ENCODE assay signal across 21 cellular contexts in the genomic region with DNA sequence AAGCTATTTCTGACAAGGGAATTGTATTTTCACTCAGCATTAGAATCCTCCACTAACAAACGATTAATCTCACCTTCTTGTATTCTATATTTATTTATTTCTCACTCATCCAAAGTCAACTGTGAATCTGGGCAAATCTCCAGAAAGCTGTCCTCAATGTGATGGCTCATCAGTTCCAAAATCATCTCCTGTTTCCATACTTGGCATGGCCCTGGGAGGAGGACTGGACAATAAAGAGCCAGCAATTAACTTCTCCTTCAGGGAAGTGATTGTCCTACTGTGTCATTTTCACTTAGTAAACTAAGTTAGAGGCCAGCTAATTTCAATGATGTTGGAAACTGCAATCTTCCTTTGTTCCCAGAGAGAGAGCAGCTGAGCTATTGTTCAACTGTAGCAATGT. TPM values are rescaled to one million over a fixed set of nuclear protein-coding genes. Genes with fewer than 3 reads are reported as not detected.
A peak's percentile ranks its signal among the peaks of the same experiment; 100 is the strongest.
DNase-seq lines count a peak whose midpoint lies in the region; ATAC-seq and TF ChIP-seq lines count a peak whose summit lies in the region.
"Had no signal": no experiment of that assay in that cellular context is flagged by ENCODE, and none has a peak within 500 bp of the region (broad histone marks: within the 10 kb centered on the region; RNA-seq: fewer than 3 reads in every experiment).

No MANE protein-coding gene starts in this region.

- TF ChIP-seq CTCF in glutamatergic neuron (IDR thresholded peaks at IDR 0.05; ENCODE audit: partially characterized antibody, unreplicated experiment): no peak

- peak; percentile 97 for DNase-seq in COR-L47 (lab: John Stamatoyannopoulos, UW)
- DNase-seq in NCI-H1092 treated with DMSO at 0.1 percent for 48 hours (lab: John Stamatoyannopoulos, UW): peak; percentile 91
- DNase-seq in NCI-H226: peak; percentile 25
- DNase-seq in astrocyte of the hippocampus (ENCODE audit: low read depth, low spot score): peak; percentile 0
- DNase-seq in glutamatergic neuron: no peak
- DNase-seq in anterior cingulate cortex (lab: John Stamatoyannopoulos, UW): no peak
- DNase-seq: activated CD4-positive, CD25-positive, alpha-beta regulatory T cell; caudate nucleus; effector CD8-positive, alpha-beta T cell; GM23248; heart right ventricle; Karpas-422; natural killer cell; SIG-M5 had no signal

- H3K4me3 Mint-ChIP-seq in glutamatergic neuron (ENCODE audit: unreplicated experiment): no peak overlapping the region
- H3K4me3 Mint-ChIP-seq: memory B cell; natural killer cell; T-helper 1 cell treated with Interleukin-12 subunit alpha and Interleukin-12 subunit beta and Interleukin-4 antibody, amounts not matched to agents 30 μg/mL and 1 μg/mL, for 36 hours had no signal

- ATAC-seq in HG03175 (IDR thresholded peaks at IDR 0.05; ENCODE audit: unreplicated experiment): no peak
- ATAC-seq in HG03521 (IDR thresholded peaks at IDR 0.05; ENCODE audit: unreplicated experiment): no peak
- ATAC-seq: natural killer cell had no signal

- H3K4me1 Mint-ChIP-seq in glutamatergic neuron (ENCODE audit: low read depth, unreplicated experiment): no peaks in the 10 kb centered on the region
- H3K4me1 Mint-ChIP-seq: memory B cell, natural killer cell had no signal

- H3K27ac Mint-ChIP-seq in glutamatergic neuron (ENCODE audit: unreplicated experiment): no peak overlapping the region
- H3K27ac Mint-ChIP-seq: activated T-helper 2 cell treated with anti-CD3 and anti-CD28 coated beads, Interferon-gamma antibody, Interleukin-2, Interleukin-4, amounts not matched to agents 10 μg/mL and 5 μg/mL and 100 μg/mL, durations not matched to agents 14 hours and 24 hours and 36 hours; memory B cell; natural killer cell; T-helper 1 cell treated with Interleukin-12 subunit alpha and Interleukin-12 subunit beta and Interleukin-4 antibody, amounts not matched to agents 30 μg/mL and 1 μg/mL, for 36 hours had no signal

- H3K27me3 Mint-ChIP-seq in glutamatergic neuron (ENCODE audit: unreplicated experiment): no peaks in the 10 kb centered on the region
- H3K27me3 Mint-ChIP-seq: memory B cell had no signal

- peaks cover 2% of the 10 kb centered on the region for H3K9me3 Mint-ChIP-seq in glutamatergic neuron (ENCODE audit: unreplicated experiment)

- H3K36me3 Mint-ChIP-seq in glutamatergic neuron (ENCODE audit: unreplicated experiment): no peaks in the 10 kb centered on the region
- H3K36me3 Mint-ChIP-seq: memory B cell had no signal

RNA-seq across cellular contexts. Expression of a gene that starts 17.5 kb away (rescaled TPM):
- 23.5 TPM for total RNA-seq in glutamatergic neuron (ENCODE audit: unreplicated experiment)
- total RNA-seq: activated CD8-positive, alpha-beta memory T cell treated with anti-CD3 and anti-CD28 coated beads for 36 hours; activated T-helper 2 cell treated with anti-CD3 and anti-CD28 coated beads, Interferon-gamma antibody, Interleukin-2, Interleukin-4, amounts not matched to agents 10 μg/mL and 5 μg/mL and 100 μg/mL, durations not matched to agents 14 hours and 24 hours and 36 hours; fibroblast of lung; GM23248; heart right ventricle; natural killer cell had no signal

Comparison
In these comparisons a context has a peak if more than half of its experiments do, and no peak if none do; other contexts are left out.
1. DNase-seq: peak in COR-L47 (single experiment), NCI-H1092 treated with DMSO at 0.1 percent for 48 hours (single experiment), NCI-H226 (single experiment) and astrocyte of the hippocampus (single experiment); none in glutamatergic neuron (single experiment) and anterior cingulate cortex (0 of 58).